ENCODE assay signal across 7 cellular contexts in the genomic region with DNA sequence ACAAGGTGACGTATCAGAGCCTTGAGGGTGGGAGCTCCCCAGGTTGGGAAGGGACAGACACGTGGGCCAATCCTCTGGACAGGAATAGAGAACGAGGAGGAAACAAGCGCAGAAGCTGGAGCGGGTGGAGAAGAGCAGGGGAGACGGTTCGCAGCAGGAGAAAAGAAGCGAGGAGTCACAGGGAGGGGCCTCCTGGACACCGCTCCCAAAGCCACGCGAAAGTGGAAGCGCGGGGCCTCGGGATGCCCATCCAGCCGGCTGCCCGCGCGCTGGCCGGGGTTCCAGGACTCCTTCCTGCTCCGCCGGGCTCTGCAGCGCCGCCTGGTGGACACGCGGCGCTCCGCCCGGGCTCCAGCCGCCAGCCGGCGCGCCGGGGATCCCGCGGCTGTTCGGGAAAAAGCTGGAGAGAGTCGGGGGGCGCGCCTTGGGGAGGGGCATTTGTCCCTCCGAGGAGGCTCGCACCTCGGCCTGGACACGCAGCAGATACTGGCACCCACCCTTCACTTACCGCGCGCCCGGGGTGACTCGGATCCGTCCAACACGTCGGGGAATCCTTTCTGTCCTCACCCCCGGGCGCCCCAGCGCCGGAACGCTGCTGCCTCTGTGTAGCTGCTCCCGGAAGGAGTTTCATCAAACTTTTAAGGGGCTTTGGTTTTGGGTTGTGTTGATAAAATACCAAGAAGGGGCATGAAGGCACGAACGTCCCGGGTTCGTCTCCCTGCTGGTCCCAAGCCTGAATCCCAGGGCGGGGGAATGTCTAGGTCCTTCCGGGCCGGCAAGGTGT. TPM values are rescaled to one million over a fixed set of nuclear protein-coding genes. Genes with fewer than 3 reads are reported as not detected.
A peak's percentile ranks its signal among the peaks of the same experiment; 100 is the strongest.
DNase-seq lines count a peak whose midpoint lies in the region; TF ChIP-seq lines count a peak whose summit lies in the region.

No MANE protein-coding gene starts in this region.

- H2AFZ ChIP-seq in neural progenitor cell (replicated peaks), result peak overlapping the region; percentile 18

- H3K4me1 Mint-ChIP-seq in neural progenitor cell, result peaks cover 20% of the 10 kb centered on the region

- H3K4me1 ChIP-seq in neural progenitor cell, result peaks cover 21% of the 10 kb centered on the region

- no peak overlapping the region for H3K27ac ChIP-seq in neural progenitor cell

- no peaks in the 10 kb centered on the region for H3K9me3 Mint-ChIP-seq in neural progenitor cell

- H3K9ac ChIP-seq in neural progenitor cell, result no peak overlapping the region

- H3K36me3 Mint-ChIP-seq in neural progenitor cell, result peaks cover 19% of the 10 kb centered on the region

- no peaks in the 10 kb centered on the region for H3K9me3 ChIP-seq in neural progenitor cell (ENCODE audit: low read depth)

- H3K4me3 Mint-ChIP-seq in neural progenitor cell, result peak overlapping the region; percentile 83

- H3K4me2 ChIP-seq in neural progenitor cell, result peak overlapping the region; percentile 80

- DNase-seq in RPMI8226 (peak; percentile 20), fibroblast of the aortic adventitia (ENCODE audit: low read depth) (peak; percentile 56), neural progenitor cell (ENCODE audit: low spot score) (peak; percentile 86), NOMO-1 (lab: John Stamatoyannopoulos, UW; ENCODE audit: unreplicated experiment in 2 of 2) (no peak), NCI-H510A treated with DMSO at 0.1 percent for 48 hours (lab: John Stamatoyannopoulos, UW) (no peak), H4 (ENCODE audit: low spot score) (no peak)

- peaks cover 99% of the 10 kb centered on the region for H3K27me3 ChIP-seq in neural progenitor cell

- peak; percentile 80 for TF ChIP-seq CTCF in GM12875 (IDR thresholded peaks at IDR 0.05; ENCODE audit: borderline replicate concordance, insufficient read depth, low read depth, low read length)
- peak; percentile 59 for TF ChIP-seq CTCF in fibroblast of the aortic adventitia (IDR thresholded peaks at IDR 0.05; ENCODE audit: insufficient read depth, low read length)
- TF ChIP-seq CTCF in neural progenitor cell (IDR thresholded peaks at IDR 0.05), result peak; percentile 89

- H3K27me3 Mint-ChIP-seq in neural progenitor cell (ENCODE audit: insufficient read depth, low read depth), result peaks cover 31% of the 10 kb centered on the region

- H3K36me3 ChIP-seq in neural progenitor cell, result peaks cover 4% of the 10 kb centered on the region

- peak overlapping the region; percentile 78 for H3K27ac Mint-ChIP-seq in neural progenitor cell

- peaks cover 31% of the 10 kb centered on the region for H3K79me2 ChIP-seq in neural progenitor cell (ENCODE audit: low read depth)

- peaks cover 59% of the 10 kb centered on the region for H4K20me1 ChIP-seq in neural progenitor cell (ENCODE audit: low read depth)

- H3K4me3 ChIP-seq in GM12875 (ENCODE audit: low read depth, low read length) (no peak overlapping the region), fibroblast of the aortic adventitia (ENCODE audit: low read depth, low read length) (peak overlapping the region; percentile 99), neural progenitor cell (peak overlapping the region; percentile 87)

- peaks cover 11% of the 10 kb centered on the region for H3F3A ChIP-seq in neural progenitor cell (ENCODE audit: low read depth)

RNA-seq across cellular contexts. Expression of a gene that starts 6.2 kb away (rescaled TPM):
- 21.7 and 29.8 TPM in 2 replicates for total RNA-seq in fibroblast of the aortic adventitia (ENCODE audit: low replicate concordance)
- 8.3 and 20.9 TPM in 2 replicates for total RNA-seq in neural progenitor cell (ENCODE audit: low replicate concordance)
- 3.4 and 3.7 TPM in 2 replicates for total RNA-seq in H4 (2014; rRNA removed; shearing (Covaris generic))

RNA-seq across cellular contexts. Expression of a gene that starts 36.1 kb away (rescaled TPM):
- total RNA-seq in fibroblast of the aortic adventitia (ENCODE audit: low replicate concordance) (3.6 and 6.3 TPM in 2 replicates), neural progenitor cell (ENCODE audit: low replicate concordance) (5.2 TPM in 1 of 2 replicates, not detected in the other)
- total RNA-seq in H4 (2014; rRNA removed; shearing (Covaris generic)), result 0.10 TPM in 1 of 2 replicates, not detected in the other

Comparison
In these comparisons a context has a peak if more than half of its experiments do, and no peak if none do; other contexts are left out.
1. DNase-seq: peak in RPMI8226 (single experiment), fibroblast of the aortic adventitia (single experiment) and neural progenitor cell (single experiment); none in NOMO-1 (0 of 2), NCI-H510A treated with DMSO at 0.1 percent for 48 hours (single experiment) and H4 (single experiment).
2. Peak in every context shown above with its lines, with median percentiles within 50 percentile points of each other: CTCF ChIP-seq.